ENCODE assay signal across 36 cellular contexts in the genomic region with DNA sequence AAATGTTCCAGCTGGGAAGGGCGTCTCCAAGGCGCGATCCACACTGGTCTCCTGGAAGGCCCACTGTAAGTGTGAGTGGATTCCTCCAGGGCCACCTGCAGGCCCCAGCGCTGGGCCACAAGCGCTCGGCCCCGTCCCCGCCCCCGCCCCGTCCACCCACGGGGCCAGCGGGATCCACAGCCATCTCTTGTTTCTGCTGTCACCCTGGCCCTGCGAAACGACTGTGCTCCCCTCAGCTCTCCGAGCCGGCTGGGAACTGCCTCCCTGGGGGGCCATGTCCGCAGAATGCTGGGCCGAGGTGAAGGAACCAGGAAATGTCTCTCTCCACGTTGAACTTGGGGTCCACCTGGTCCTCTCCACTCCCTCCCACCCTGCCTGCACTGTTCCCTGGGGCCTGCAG.
"Had no signal": no experiment of that assay in that cellular context is flagged by ENCODE, and none has a peak within 500 bp of the region (broad histone marks: within the 10 kb centered on the region; RNA-seq: fewer than 3 reads in every experiment).

No MANE protein-coding gene starts in this region.

- ATAC-seq: activated CD8-positive, alpha-beta T cell treated with anti-CD3 and anti-CD28 coated beads for 36 hours; activated naive CD4-positive, alpha-beta T cell treated with anti-CD3 and anti-CD28 coated beads, Interleukin-2, amount 50 U/mL, for 72 hours; activated T-cell treated with anti-CD3 and anti-CD28 coated beads, Interleukin-2, amount 50 U/mL, for 4 hours; activated T-cell treated with anti-CD3 and anti-CD28 coated beads, Interleukin-2, amount 50 U/mL, for 72 hours; activated T-helper 17 cell treated with anti-CD3 and anti-CD28 coated beads, Interleukin-2, amount 50 U/mL, for 72 hours had no signal

- H3K27ac ChIP-seq: adrenal gland, ascending aorta, cardiac muscle cell, VCaP had no signal

- H3K27me3 ChIP-seq: adrenal gland, ascending aorta, cardiac muscle cell had no signal

- H3K9me3 ChIP-seq: ascending aorta had no signal

- H3K36me3 ChIP-seq: adrenal gland, ascending aorta, cardiac muscle cell had no signal

- H3K4me1 Mint-ChIP-seq: activated B cell treated with CpG ODN at 0.5 μM for 24 hours; activated CD4-positive, alpha-beta T cell treated with anti-CD3 and anti-CD28 coated beads, Interleukin-2, amount 10 ng/mL, durations not matched to agents 24 days and 14 days; activated naive CD8-positive, alpha-beta T cell treated with anti-CD3 and anti-CD28 coated beads for 36 hours; activated T-helper 17 cell treated with anti-CD3 and anti-CD28 coated beads, Interleukin-2, amount 50 U/mL, for 72 hours; brain; central memory CD8-positive, alpha-beta T cell had no signal

- H3K4me3 ChIP-seq: adrenal gland, ascending aorta, cardiac muscle cell had no signal

- H3K4me3 Mint-ChIP-seq: activated B cell treated with CpG ODN at 0.5 μM for 24 hours; activated CD4-positive, alpha-beta memory T cell treated with anti-CD3 and anti-CD28 coated beads for 36 hours; activated CD4-positive, alpha-beta T cell treated with anti-CD3 and anti-CD28 coated beads, Interleukin-2, amount 10 ng/mL, durations not matched to agents 24 days and 14 days; activated CD8-positive, alpha-beta T cell treated with anti-CD3 and anti-CD28 coated beads for 36 hours; activated naive CD4-positive, alpha-beta T cell treated with anti-CD3 and anti-CD28 coated beads for 36 hours; activated naive CD8-positive, alpha-beta T cell treated with anti-CD3 and anti-CD28 coated beads for 36 hours; activated T-cell treated with anti-CD3 and anti-CD28 coated beads, Interleukin-2, amount 50 U/mL, for 4 hours; activated T-cell treated with anti-CD3 and anti-CD28 coated beads, Interleukin-2, amount 50 U/mL, for 72 hours; activated T-helper 1 cell treated with anti-CD3 and anti-CD28 coated beads, Interleukin-12 subunit alpha, Interleukin-12 subunit beta, Interleukin-2, Interleukin-4 antibody, amounts not matched to agents 30 ng/mL and 10 ng/mL and 1 ng/mL, durations not matched to agents 14 hours and 24 hours and 36 hours; activated T-helper 17 cell treated with anti-CD3 and anti-CD28 coated beads, Interleukin-2, amount 50 U/mL, for 72 hours; brain; central memory CD8-positive, alpha-beta T cell; T-helper 1 cell treated with Interleukin-12 subunit alpha and Interleukin-12 subunit beta and Interleukin-4 antibody, amounts not matched to agents 30 μg/mL and 1 μg/mL, for 36 hours; T-helper 2 cell treated with Interferon-gamma antibody and Interleukin-4, amounts not matched to agents 5 μg/mL and 100 μg/mL, for 36 hours had no signal

- DNase-seq: activated B cell treated with CpG ODN at 0.5 μM for 24 hours; activated CD4-positive, alpha-beta memory T cell treated with anti-CD3 and anti-CD28 coated beads for 36 hours; activated CD4-positive, alpha-beta T cell treated with anti-CD3 and anti-CD28 coated beads for 4 hours; activated CD4-positive, alpha-beta T cell treated with anti-CD3 and anti-CD28 coated beads, Interleukin-2, amount 10 ng/mL, durations not matched to agents 24 days and 14 days; activated CD4-positive, alpha-beta T cell treated with anti-CD3 and anti-CD28 coated beads, Interleukin-2, amount 50 U/mL, for 1 hour; activated CD4-positive, alpha-beta T cell treated with anti-CD3 and anti-CD28 coated beads, Interleukin-2, amount 50 U/mL, for 4 hours; activated CD4-positive, CD25-positive, alpha-beta regulatory T cell treated with anti-CD3 and anti-CD28 coated beads, Interleukin-2, amount 50 U/mL, for 72 hours; activated CD8-positive, alpha-beta memory T cell treated with anti-CD3 and anti-CD28 coated beads, Interleukin-2, amount 50 U/mL, for 4 hours; activated CD8-positive, alpha-beta T cell treated with anti-CD3 and anti-CD28 coated beads for 36 hours; activated effector memory CD4-positive, alpha-beta T cell treated with anti-CD3 and anti-CD28 coated beads, Interleukin-2, amount 50 U/mL, for 16 hours; activated gamma-delta T cell treated with Interleukin-2 at 50 U/mL for 16 hours; activated naive CD4-positive, alpha-beta T cell; activated naive CD4-positive, alpha-beta T cell treated with anti-CD3 and anti-CD28 coated beads for 36 hours; activated naive CD4-positive, alpha-beta T cell treated with anti-CD3 and anti-CD28 coated beads, Interleukin-2, amount 50 U/mL, for 16 hours; activated naive CD8-positive, alpha-beta T cell treated with anti-CD3 and anti-CD28 coated beads for 36 hours; activated T-cell treated with anti-CD3 and anti-CD28 coated beads for 4 hours; activated T-cell treated with anti-CD3 and anti-CD28 coated beads, Interleukin-2, amount 50 U/mL, for 1 hour; activated T-cell treated with anti-CD3 and anti-CD28 coated beads, Interleukin-2, amount 50 U/mL, for 4 hours; activated T-cell treated with anti-CD3 and anti-CD28 coated beads, Interleukin-2, amount 50 U/mL, for 72 hours; adrenal gland; amniotic stem cell; caudate nucleus; cerebellar nuclear complex; T-helper 1 cell; T-helper 2 cell; T-helper 9 cell had no signal

- H3K27me3 Mint-ChIP-seq: activated B cell treated with CpG ODN at 0.5 μM for 24 hours; activated CD4-positive, alpha-beta memory T cell treated with anti-CD3 and anti-CD28 coated beads for 36 hours; activated CD4-positive, alpha-beta T cell treated with anti-CD3 and anti-CD28 coated beads, Interleukin-2, amount 10 ng/mL, durations not matched to agents 24 days and 14 days; activated CD8-positive, alpha-beta T cell treated with anti-CD3 and anti-CD28 coated beads for 36 hours; activated naive CD8-positive, alpha-beta T cell treated with anti-CD3 and anti-CD28 coated beads for 36 hours; activated T-helper 17 cell treated with anti-CD3 and anti-CD28 coated beads, Interleukin-2, amount 50 U/mL, for 72 hours; brain; central memory CD8-positive, alpha-beta T cell had no signal

- H3K4me1 ChIP-seq: adrenal gland, ascending aorta had no signal

- H3K27ac Mint-ChIP-seq: activated B cell treated with CpG ODN at 0.5 μM for 24 hours; activated CD4-positive, alpha-beta memory T cell treated with anti-CD3 and anti-CD28 coated beads for 36 hours; activated CD4-positive, alpha-beta T cell treated with anti-CD3 and anti-CD28 coated beads, Interleukin-2, amount 10 ng/mL, durations not matched to agents 24 days and 14 days; activated CD8-positive, alpha-beta T cell treated with anti-CD3 and anti-CD28 coated beads for 36 hours; activated naive CD4-positive, alpha-beta T cell treated with anti-CD3 and anti-CD28 coated beads for 36 hours; activated naive CD4-positive, alpha-beta T cell treated with anti-CD3 and anti-CD28 coated beads, Interleukin-2, amount 50 U/mL, for 72 hours; activated naive CD8-positive, alpha-beta T cell treated with anti-CD3 and anti-CD28 coated beads for 36 hours; activated T-cell treated with anti-CD3 and anti-CD28 coated beads, Interleukin-2, amount 50 U/mL, for 72 hours; activated T-helper 1 cell treated with anti-CD3 and anti-CD28 coated beads, Interleukin-12 subunit alpha, Interleukin-12 subunit beta, Interleukin-2, Interleukin-4 antibody, amounts not matched to agents 30 ng/mL and 10 ng/mL and 1 ng/mL, durations not matched to agents 14 hours and 24 hours and 36 hours; activated T-helper 17 cell treated with anti-CD3 and anti-CD28 coated beads, Interleukin-2, amount 50 U/mL, for 72 hours; brain; T-helper 1 cell treated with Interleukin-12 subunit alpha and Interleukin-12 subunit beta and Interleukin-4 antibody, amounts not matched to agents 30 μg/mL and 1 μg/mL, for 36 hours; T-helper 2 cell treated with Interferon-gamma antibody and Interleukin-4, amounts not matched to agents 5 μg/mL and 100 μg/mL, for 36 hours had no signal

- H3K36me3 Mint-ChIP-seq: activated CD4-positive, alpha-beta memory T cell treated with anti-CD3 and anti-CD28 coated beads for 36 hours; activated naive CD8-positive, alpha-beta T cell treated with anti-CD3 and anti-CD28 coated beads for 36 hours; brain had no signal
